8 cellular contexts compared by ENCODE assay signal in the genomic region with DNA sequence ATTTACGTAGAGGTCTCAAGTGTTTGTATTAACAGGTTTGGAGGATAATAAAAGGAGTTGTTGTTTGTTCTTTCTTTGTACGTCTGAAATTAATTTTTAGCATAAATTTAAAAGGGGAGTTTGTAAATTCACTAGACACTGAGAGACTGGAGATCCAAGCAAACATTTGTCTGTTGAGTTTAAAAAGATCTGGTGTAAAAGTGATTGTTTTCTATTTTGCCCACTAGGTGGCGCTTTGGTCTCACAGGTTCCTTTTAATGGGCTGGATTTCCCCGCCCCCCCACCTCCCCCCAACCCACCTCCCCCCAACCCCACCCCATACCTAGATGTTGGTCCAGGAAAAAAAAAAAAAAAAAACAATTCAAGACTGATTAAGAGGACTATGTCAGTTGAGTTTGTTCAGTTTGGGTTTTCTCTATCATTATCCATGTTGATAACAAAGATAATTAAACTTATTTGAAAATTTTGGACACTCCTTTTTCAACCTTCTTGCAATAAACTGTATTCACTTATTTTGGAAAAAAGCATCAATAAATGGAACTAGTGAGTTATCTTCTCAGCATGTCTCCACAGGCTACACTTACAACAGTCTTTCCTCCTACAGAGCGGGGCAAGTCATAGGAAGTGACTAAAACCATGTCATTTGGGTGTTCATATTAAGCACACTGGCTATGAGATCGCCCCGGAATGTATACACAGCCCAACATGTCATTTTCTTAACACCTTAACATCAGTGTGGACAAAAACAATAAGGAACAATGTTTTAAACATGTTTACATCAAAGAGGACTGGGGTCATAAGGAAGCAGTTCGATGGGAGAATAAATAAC.
DNase-seq lines count a peak whose midpoint lies in the region; ATAC-seq and TF ChIP-seq lines count a peak whose summit lies in the region.

No MANE protein-coding gene starts in this region.

- H3K27me3 ChIP-seq in SK-N-SH (ENCODE audit: insufficient read depth) (no peaks in the 10 kb centered on the region), transverse colon (no peaks in the 10 kb centered on the region)

- ATAC-seq in HG03025 (IDR thresholded peaks at IDR 0.05; ENCODE audit: low FRiP score, unreplicated experiment) (no peak), GM18907 (IDR thresholded peaks at IDR 0.05; ENCODE audit: unreplicated experiment) (no peak)

- no peak for TF ChIP-seq POLR2A in transverse colon (IDR thresholded peaks at IDR 0.05)

- no peak overlapping the region for H3K9ac ChIP-seq in SK-N-SH

- peak; percentile 61 for TF ChIP-seq RAD21 in SK-N-SH (IDR thresholded peaks at IDR 0.05; ENCODE audit: low read length)

- peak overlapping the region; percentile 45; the same call in 1 of the 2 replicates for H2AFZ ChIP-seq in SK-N-SH (ENCODE audit: low read depth)

- peaks cover 14% of the 10 kb centered on the region for H3F3A ChIP-seq in SK-N-SH (replicated peaks; ENCODE audit: insufficient read depth)

- CTCF ChIA-PET in SK-N-SH (lab: Yijun Ruan, JAX): interaction anchor here (0.9 to 1.5 kb wide), 3 partner anchors 9 to 1839 kb away, joined by 3 to 4 read pairs (median 3); no protein-coding TSS in a partner anchor

- TF ChIP-seq EP300 in SK-N-SH (IDR thresholded peaks at IDR 0.05; ENCODE audit: borderline replicate concordance in 1 of 2, low read depth in 1 of 2, low read length in 1 of 2): no peak
- no peak for TF ChIP-seq EP300 in transverse colon (IDR thresholded peaks at IDR 0.05; ENCODE audit: low read depth)

- TF ChIP-seq CTCF in SK-N-SH (IDR thresholded peaks at IDR 0.05) (peak; percentile 48), transverse colon (IDR thresholded peaks at IDR 0.05) (peak in 4 of 5 experiments; percentile 8 to 62 (median 57))

- H3K9me3 ChIP-seq in SK-N-SH (no peaks in the 10 kb centered on the region), transverse colon (no peaks in the 10 kb centered on the region)

- no peaks in the 10 kb centered on the region for H3K79me2 ChIP-seq in SK-N-SH (ENCODE audit: insufficient read depth)

- intact Hi-C loops in transverse colon (cut with DNase I; ENCODE audit: low total_unique reads): no loop called here

- DNase-seq in Daoy (ENCODE audit: low read depth) (peak; percentile 13), KG1 (lab: John Stamatoyannopoulos, UW) (peak; percentile 4), SK-N-SH (peak; percentile 37), globus pallidus (ENCODE audit: low spot score) (peak; percentile 49), transverse colon (no peak), NCI-H526 treated with DMSO at 0.1 percent for 48 hours (lab: John Stamatoyannopoulos, UW) (no peak)

- POLR2A ChIA-PET in SK-N-SH (lab: Yijun Ruan, JAX): no interaction called here

- H3K9me2 ChIP-seq in SK-N-SH: no peaks in the 10 kb centered on the region

- in situ Hi-C loops in transverse colon (cut with MboI; ENCODE audit: low pct_ligation_motif_present in 1 of 4, low pct_unique_long_range_greater_than_20kb in 1 of 4, low sequenced_read_pairs in 3 of 4): no loop called here

- H3K36me3 ChIP-seq in SK-N-SH (replicated peaks in 1 of 2; ENCODE audit: control insufficient read depth in 1 of 2, insufficient read depth in 2 of 2, low read length in 1 of 2) (no peaks in the 10 kb centered on the region), transverse colon (no peaks in the 10 kb centered on the region)

- WGBS in SK-N-SH (ENCODE audit: low lambda C conversion rate): 20% methylated on average over 8 of the region's 8 CpGs
- 36 to 43% methylated on average over 7 to 8 of the region's 8 CpGs for WGBS in transverse colon (ENCODE audit: low coverage in 1 of 2), 2 donors

- H3K4me1 ChIP-seq in SK-N-SH (ENCODE audit: control insufficient read depth in 1 of 2, insufficient read depth in 2 of 2, low read depth in 1 of 2, low read length in 1 of 2) (peaks cover 0 to 5% of the 10 kb centered on the region in 2 experiments; a peak in 2 of 4 replicates), transverse colon (peaks cover 0 to 3% (median 0%) of the 10 kb centered on the region in 4 donors)

- H3K4me3 ChIP-seq in SK-N-SH (ENCODE audit: low read depth in 2 of 2, low read length in 1 of 2): no peak overlapping the region
- H3K4me3 ChIP-seq in transverse colon: no peak overlapping the region

- H3K27ac ChIP-seq in SK-N-SH (ENCODE audit: low read depth in 2 of 2, low read length in 1 of 2): peak overlapping the region in 1 of 2 experiments; percentile 61; a peak in 2 of 4 replicates
- no peak overlapping the region for H3K27ac ChIP-seq in transverse colon

- no peaks in the 10 kb centered on the region for H4K20me1 ChIP-seq in SK-N-SH (ENCODE audit: insufficient read depth)

- H3K4me2 ChIP-seq in SK-N-SH: no peak overlapping the region

TF ChIP-seq in SK-N-SH, 30 proteins besides CTCF, POLR2A, EP300 and RAD21:
- no peak for TF ChIP-seq TCF12 (IDR thresholded peaks at IDR 0.05)
- peak; percentile 26; the same call in 1 of the 2 replicates for TF ChIP-seq SMC3 (IDR thresholded peaks at IDR 0.05; ENCODE audit: low read depth, low read length)

Comparison
In these comparisons a context has a peak if more than half of its experiments do, and no peak if none do; other contexts are left out.
1. DNase-seq: peak in Daoy (single experiment), KG1 (single experiment), SK-N-SH (single experiment) and globus pallidus (single experiment); none in transverse colon (single experiment) and NCI-H526 treated with DMSO at 0.1 percent for 48 hours (single experiment).